In the genomic region with DNA sequence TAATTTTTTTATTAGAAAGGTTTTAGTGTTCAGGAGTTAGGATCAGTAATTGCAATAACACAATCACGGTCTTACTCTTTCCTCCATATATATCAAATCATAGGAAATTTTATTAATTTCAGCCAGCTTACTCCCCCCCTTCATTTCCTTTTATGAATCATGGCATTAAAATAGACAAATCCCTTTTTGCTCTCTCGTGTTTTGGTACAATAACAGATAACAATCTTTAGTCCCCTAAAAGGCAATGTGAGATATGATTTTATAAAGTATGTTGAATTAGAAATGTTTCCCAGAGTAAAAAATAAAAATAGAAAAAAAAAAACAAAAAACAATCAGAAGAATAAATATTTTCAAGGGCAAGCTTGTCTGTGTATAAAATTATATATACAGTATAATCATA, we compare ENCODE assay signal across 2 cellular contexts.
TF ChIP-seq lines count a peak whose summit lies in the region.

No MANE protein-coding gene starts in this region.

TF ChIP-seq in SK-N-SH, 30 proteins besides CTCF, POLR2A, EP300 and RAD21 (continued from another document):
- TF ChIP-seq POLR2AphosphoS5 (IDR thresholded peaks at IDR 0.05; ENCODE audit: low read depth, low read length), result no peak
- TF ChIP-seq TCF12 (IDR thresholded peaks at IDR 0.05), result no peak
- TF ChIP-seq, protein P1, sequence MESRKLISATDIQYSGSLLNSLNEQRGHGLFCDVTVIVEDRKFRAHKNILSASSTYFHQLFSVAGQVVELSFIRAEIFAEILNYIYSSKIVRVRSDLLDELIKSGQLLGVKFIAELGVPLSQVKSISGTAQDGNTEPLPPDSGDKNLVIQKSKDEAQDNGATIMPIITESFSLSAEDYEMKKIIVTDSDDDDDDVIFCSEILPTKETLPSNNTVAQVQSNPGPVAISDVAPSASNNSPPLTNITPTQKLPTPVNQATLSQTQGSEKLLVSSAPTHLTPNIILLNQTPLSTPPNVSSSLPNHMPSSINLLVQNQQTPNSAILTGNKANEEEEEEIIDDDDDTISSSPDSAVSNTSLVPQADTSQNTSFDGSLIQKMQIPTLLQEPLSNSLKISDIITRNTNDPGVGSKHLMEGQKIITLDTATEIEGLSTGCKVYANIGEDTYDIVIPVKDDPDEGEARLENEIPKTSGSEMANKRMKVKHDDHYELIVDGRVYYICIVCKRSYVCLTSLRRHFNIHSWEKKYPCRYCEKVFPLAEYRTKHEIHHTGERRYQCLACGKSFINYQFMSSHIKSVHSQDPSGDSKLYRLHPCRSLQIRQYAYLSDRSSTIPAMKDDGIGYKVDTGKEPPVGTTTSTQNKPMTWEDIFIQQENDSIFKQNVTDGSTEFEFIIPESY (IDR thresholded peaks at IDR 0.05; ENCODE audit: borderline replicate concordance, low read depth), result no peak
- TF ChIP-seq, protein P2, sequence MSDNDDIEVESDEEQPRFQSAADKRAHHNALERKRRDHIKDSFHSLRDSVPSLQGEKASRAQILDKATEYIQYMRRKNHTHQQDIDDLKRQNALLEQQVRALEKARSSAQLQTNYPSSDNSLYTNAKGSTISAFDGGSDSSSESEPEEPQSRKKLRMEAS (IDR thresholded peaks at IDR 0.05; ENCODE audit: low read depth), result no peak
- no peak for TF ChIP-seq TEAD4 (IDR thresholded peaks at IDR 0.05; ENCODE audit: borderline replicate concordance, insufficient read depth)
- TF ChIP-seq FOXJ3 (CRISPR knock-in tag; IDR thresholded peaks at IDR 0.05), result no peak
- TF ChIP-seq SMC3 (IDR thresholded peaks at IDR 0.05; ENCODE audit: low read depth, low read length), result no peak
- TF ChIP-seq ELF1 (IDR thresholded peaks at IDR 0.05), result no peak
- TF ChIP-seq MXI1 (IDR thresholded peaks at IDR 0.05; ENCODE audit: low read depth, low read length), result no peak
- TF ChIP-seq GATA2 (CRISPR knock-in tag; IDR thresholded peaks at IDR 0.05), result no peak
- TF ChIP-seq NFIC (IDR thresholded peaks at IDR 0.05; ENCODE audit: borderline replicate concordance), result no peak
- TF ChIP-seq RXRA (IDR thresholded peaks at IDR 0.05; ENCODE audit: borderline replicate concordance, low read depth), result no peak
- no peak for TF ChIP-seq GABPA (IDR thresholded peaks at IDR 0.05; ENCODE audit: low read depth)
- TF ChIP-seq JUND (IDR thresholded peaks at IDR 0.05), result no peak

TF ChIP-seq in SK-N-SH treated with all-trans-retinoic acid at 6 μM for 48 hours, 23 proteins besides CTCF, POLR2A, EP300 and RAD21 (continued from another document):
- TF ChIP-seq, protein P3, sequence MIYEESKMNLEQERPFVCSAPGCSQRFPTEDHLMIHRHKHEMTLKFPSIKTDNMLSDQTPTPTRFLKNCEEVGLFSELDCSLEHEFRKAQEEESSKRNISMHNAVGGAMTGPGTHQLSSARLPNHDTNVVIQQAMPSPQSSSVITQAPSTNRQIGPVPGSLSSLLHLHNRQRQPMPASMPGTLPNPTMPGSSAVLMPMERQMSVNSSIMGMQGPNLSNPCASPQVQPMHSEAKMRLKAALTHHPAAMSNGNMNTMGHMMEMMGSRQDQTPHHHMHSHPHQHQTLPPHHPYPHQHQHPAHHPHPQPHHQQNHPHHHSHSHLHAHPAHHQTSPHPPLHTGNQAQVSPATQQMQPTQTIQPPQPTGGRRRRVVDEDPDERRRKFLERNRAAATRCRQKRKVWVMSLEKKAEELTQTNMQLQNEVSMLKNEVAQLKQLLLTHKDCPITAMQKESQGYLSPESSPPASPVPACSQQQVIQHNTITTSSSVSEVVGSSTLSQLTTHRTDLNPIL (CRISPR knock-in tag; IDR thresholded peaks at IDR 0.05; ENCODE audit: low read depth), result no peak
- TF ChIP-seq, protein P4, sequence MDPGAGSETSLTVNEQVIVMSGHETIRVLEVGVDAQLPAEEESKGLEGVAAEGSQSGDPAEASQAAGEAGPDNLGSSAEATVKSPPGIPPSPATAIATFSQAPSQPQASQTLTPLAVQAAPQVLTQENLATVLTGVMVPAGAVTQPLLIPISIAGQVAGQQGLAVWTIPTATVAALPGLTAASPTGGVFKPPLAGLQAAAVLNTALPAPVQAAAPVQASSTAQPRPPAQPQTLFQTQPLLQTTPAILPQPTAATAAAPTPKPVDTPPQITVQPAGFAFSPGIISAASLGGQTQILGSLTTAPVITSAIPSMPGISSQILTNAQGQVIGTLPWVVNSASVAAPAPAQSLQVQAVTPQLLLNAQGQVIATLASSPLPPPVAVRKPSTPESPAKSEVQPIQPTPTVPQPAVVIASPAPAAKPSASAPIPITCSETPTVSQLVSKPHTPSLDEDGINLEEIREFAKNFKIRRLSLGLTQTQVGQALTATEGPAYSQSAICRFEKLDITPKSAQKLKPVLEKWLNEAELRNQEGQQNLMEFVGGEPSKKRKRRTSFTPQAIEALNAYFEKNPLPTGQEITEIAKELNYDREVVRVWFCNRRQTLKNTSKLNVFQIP (CRISPR knock-in tag; IDR thresholded peaks at IDR 0.05; ENCODE audit: borderline replicate concordance, low read depth), result no peak
- TF ChIP-seq ARNTL (CRISPR knock-in tag; IDR thresholded peaks at IDR 0.05; ENCODE audit: borderline replicate concordance, low read depth) (no peak), PPARA (CRISPR knock-in tag; IDR thresholded peaks at IDR 0.05; ENCODE audit: borderline replicate concordance) (no peak), OSR1 (CRISPR knock-in tag; IDR thresholded peaks at IDR 0.05) (no peak), ESRRG (CRISPR knock-in tag; IDR thresholded peaks at IDR 0.05) (no peak), ZNF8 (CRISPR knock-in tag; IDR thresholded peaks at IDR 0.05) (no peak), SNAI2 (CRISPR knock-in tag; IDR thresholded peaks at IDR 0.05) (no peak), ZNF565 (CRISPR knock-in tag; conservative IDR thresholded peaks at IDR 0.05; ENCODE audit: low read depth) (no peak), ZFP3 (CRISPR knock-in tag; IDR thresholded peaks at IDR 0.05) (no peak), ISL1 (CRISPR knock-in tag; IDR thresholded peaks at IDR 0.05) (no peak), CSDC2 (CRISPR knock-in tag; IDR thresholded peaks at IDR 0.05) (no peak), TOX (CRISPR knock-in tag; IDR thresholded peaks at IDR 0.05; ENCODE audit: borderline replicate concordance) (no peak), TCF4 (CRISPR knock-in tag; IDR thresholded peaks at IDR 0.05; ENCODE audit: borderline replicate concordance) (no peak), BACH2 (CRISPR knock-in tag; IDR thresholded peaks at IDR 0.05; ENCODE audit: borderline replicate concordance) (no peak)
- TF ChIP-seq, protein P5, sequence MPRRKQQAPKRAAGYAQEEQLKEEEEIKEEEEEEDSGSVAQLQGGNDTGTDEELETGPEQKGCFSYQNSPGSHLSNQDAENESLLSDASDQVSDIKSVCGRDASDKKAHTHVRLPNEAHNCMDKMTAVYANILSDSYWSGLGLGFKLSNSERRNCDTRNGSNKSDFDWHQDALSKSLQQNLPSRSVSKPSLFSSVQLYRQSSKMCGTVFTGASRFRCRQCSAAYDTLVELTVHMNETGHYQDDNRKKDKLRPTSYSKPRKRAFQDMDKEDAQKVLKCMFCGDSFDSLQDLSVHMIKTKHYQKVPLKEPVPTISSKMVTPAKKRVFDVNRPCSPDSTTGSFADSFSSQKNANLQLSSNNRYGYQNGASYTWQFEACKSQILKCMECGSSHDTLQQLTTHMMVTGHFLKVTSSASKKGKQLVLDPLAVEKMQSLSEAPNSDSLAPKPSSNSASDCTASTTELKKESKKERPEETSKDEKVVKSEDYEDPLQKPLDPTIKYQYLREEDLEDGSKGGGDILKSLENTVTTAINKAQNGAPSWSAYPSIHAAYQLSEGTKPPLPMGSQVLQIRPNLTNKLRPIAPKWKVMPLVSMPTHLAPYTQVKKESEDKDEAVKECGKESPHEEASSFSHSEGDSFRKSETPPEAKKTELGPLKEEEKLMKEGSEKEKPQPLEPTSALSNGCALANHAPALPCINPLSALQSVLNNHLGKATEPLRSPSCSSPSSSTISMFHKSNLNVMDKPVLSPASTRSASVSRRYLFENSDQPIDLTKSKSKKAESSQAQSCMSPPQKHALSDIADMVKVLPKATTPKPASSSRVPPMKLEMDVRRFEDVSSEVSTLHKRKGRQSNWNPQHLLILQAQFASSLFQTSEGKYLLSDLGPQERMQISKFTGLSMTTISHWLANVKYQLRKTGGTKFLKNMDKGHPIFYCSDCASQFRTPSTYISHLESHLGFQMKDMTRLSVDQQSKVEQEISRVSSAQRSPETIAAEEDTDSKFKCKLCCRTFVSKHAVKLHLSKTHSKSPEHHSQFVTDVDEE (CRISPR knock-in tag; IDR thresholded peaks at IDR 0.05), result no peak
- TF ChIP-seq, protein P6, sequence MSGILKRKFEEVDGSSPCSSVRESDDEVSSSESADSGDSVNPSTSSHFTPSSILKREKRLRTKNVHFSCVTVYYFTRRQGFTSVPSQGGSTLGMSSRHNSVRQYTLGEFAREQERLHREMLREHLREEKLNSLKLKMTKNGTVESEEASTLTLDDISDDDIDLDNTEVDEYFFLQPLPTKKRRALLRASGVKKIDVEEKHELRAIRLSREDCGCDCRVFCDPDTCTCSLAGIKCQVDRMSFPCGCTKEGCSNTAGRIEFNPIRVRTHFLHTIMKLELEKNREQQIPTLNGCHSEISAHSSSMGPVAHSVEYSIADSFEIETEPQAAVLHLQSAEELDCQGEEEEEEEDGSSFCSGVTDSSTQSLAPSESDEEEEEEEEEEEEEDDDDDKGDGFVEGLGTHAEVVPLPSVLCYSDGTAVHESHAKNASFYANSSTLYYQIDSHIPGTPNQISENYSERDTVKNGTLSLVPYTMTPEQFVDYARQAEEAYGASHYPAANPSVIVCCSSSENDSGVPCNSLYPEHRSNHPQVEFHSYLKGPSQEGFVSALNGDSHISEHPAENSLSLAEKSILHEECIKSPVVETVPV (CRISPR knock-in tag; IDR thresholded peaks at IDR 0.05), result no peak
- TF ChIP-seq, protein P7, sequence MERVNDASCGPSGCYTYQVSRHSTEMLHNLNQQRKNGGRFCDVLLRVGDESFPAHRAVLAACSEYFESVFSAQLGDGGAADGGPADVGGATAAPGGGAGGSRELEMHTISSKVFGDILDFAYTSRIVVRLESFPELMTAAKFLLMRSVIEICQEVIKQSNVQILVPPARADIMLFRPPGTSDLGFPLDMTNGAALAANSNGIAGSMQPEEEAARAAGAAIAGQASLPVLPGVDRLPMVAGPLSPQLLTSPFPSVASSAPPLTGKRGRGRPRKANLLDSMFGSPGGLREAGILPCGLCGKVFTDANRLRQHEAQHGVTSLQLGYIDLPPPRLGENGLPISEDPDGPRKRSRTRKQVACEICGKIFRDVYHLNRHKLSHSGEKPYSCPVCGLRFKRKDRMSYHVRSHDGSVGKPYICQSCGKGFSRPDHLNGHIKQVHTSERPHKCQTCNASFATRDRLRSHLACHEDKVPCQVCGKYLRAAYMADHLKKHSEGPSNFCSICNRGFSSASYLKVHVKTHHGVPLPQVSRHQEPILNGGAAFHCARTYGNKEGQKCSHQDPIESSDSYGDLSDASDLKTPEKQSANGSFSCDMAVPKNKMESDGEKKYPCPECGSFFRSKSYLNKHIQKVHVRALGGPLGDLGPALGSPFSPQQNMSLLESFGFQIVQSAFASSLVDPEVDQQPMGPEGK (CRISPR knock-in tag; IDR thresholded peaks at IDR 0.05; ENCODE audit: borderline replicate concordance), result no peak
